Comparison of ENCODE assay signal across 1 cellular context in the genomic region with DNA sequence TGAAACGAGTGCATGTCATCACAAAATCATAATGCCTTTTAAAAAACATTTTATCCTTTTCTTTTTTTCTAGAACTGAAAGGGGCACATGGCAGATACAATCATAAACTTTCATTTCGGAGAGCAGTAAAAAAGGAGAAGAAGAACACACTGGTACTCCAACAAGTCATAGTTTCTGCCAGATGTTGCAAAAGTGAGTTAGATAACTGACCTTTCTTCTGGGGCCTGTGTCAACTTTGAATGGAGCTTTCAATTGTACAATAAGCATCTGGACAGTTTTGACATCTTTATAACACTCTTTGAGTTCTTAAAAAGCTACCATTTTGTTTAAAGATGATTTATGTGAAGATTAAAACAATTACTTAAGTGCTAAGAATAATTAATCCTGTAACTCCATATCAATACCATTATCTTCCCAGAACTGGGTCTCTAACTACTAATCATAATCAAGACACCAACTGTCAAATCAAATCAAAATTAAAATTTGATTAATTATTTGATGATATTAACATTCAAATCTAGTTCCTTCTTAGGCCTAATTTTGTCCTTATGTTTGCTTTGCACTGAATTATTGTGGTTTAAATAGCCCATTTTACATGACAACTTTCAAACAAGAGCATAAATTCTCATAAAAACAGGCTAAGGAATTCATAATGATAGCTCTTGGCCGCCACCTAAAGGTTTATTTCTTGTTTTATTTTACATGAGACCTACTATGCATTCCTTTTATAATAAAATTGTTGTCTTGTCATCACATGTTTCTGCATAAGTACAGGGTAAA.
TF ChIP-seq lines count a peak whose summit lies in the region.

No MANE protein-coding gene starts in this region.

TF ChIP-seq in WTC11, 78 proteins besides CTCF, POLR2A, EP300 and RAD21 (continued from another document):
- no peak for TF ChIP-seq ZNF121 (CRISPR knock-in tag; IDR thresholded peaks at IDR 0.05)
- TF ChIP-seq NFYB (CRISPR knock-in tag; conservative IDR thresholded peaks at IDR 0.05; ENCODE audit: low read depth): no peak
- TF ChIP-seq, protein P1, sequence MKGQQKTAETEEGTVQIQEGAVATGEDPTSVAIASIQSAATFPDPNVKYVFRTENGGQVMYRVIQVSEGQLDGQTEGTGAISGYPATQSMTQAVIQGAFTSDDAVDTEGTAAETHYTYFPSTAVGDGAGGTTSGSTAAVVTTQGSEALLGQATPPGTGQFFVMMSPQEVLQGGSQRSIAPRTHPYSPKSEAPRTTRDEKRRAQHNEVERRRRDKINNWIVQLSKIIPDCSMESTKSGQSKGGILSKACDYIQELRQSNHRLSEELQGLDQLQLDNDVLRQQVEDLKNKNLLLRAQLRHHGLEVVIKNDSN (CRISPR knock-in tag; IDR thresholded peaks at IDR 0.05): no peak
- no peak for TF ChIP-seq ZNF219 (CRISPR knock-in tag; IDR thresholded peaks at IDR 0.05; ENCODE audit: borderline replicate concordance)
- no peak for TF ChIP-seq USF2 (CRISPR knock-in tag; IDR thresholded peaks at IDR 0.05)
- TF ChIP-seq ATF1 (CRISPR knock-in tag; IDR thresholded peaks at IDR 0.05): no peak
- no peak for TF ChIP-seq ZNF416 (CRISPR knock-in tag; IDR thresholded peaks at IDR 0.05)
- TF ChIP-seq SOX15 (CRISPR knock-in tag; IDR thresholded peaks at IDR 0.05): no peak
- no peak for TF ChIP-seq AFF4 (CRISPR knock-in tag; IDR thresholded peaks at IDR 0.05; ENCODE audit: borderline replicate concordance)
- TF ChIP-seq ARID4B (CRISPR knock-in tag; IDR thresholded peaks at IDR 0.05; ENCODE audit: borderline replicate concordance): no peak
- TF ChIP-seq NFE2L1 (CRISPR knock-in tag; IDR thresholded peaks at IDR 0.05): no peak
